Comparison of ENCODE assay signal across 11 cellular contexts in genomic region chr5:138903113-138903789, GRCh38. TPM values are rescaled to one million over a fixed set of nuclear protein-coding genes. Genes with fewer than 3 reads are reported as not detected.
DNase-seq lines count a peak whose midpoint lies in the region; ATAC-seq and TF ChIP-seq lines count a peak whose summit lies in the region.
"Had no signal": no experiment of that assay in that cellular context is flagged by ENCODE, and none has a peak within 500 bp of the region (broad histone marks: within the 10 kb centered on the region; RNA-seq: fewer than 3 reads in every experiment).

No MANE protein-coding gene starts in this region.

- H3K36me3 ChIP-seq in brain microvascular endothelial cell (replicated peaks): peaks cover 35% of the 10 kb centered on the region
- peaks cover 0 to 74% (median 16%) of the 10 kb centered on the region in 9 donors for H3K36me3 ChIP-seq in heart right ventricle
- peaks cover 0 to 78% (median 15%) of the 10 kb centered on the region in 6 donors for H3K36me3 ChIP-seq in spleen

- peak overlapping the region; percentile 32 for H3K27ac ChIP-seq in brain microvascular endothelial cell
- H3K27ac ChIP-seq in heart right ventricle: peak overlapping the region in 9 of 10 donors; percentile 1 to 78 (median 46)
- peak overlapping the region in 5 of 8 donors; percentile 21 to 65 (median 34) for H3K27ac ChIP-seq in spleen

- TF ChIP-seq POLR2A in spleen (IDR thresholded peaks at IDR 0.05): no peak

- intact Hi-C loops in heart right ventricle (cut with DNase I) (no loop called here), spleen (cut with DNase I; ENCODE audit: low total_unique reads) (no loop called here)

- peaks cover 0 to 2% of the 10 kb centered on the region in 2 donors for H3K9me3 Mint-ChIP-seq in activated T-cell treated with anti-CD3 and anti-CD28 coated beads, Interleukin-2, amount 50 U/mL, for 72 hours

- H3K4me3 Mint-ChIP-seq in activated T-cell treated with anti-CD3 and anti-CD28 coated beads, Interleukin-2, amount 50 U/mL, for 72 hours: no peak overlapping the region

- peaks cover 37% of the 10 kb centered on the region for H3K27me3 Mint-ChIP-seq in activated T-cell treated with anti-CD3 and anti-CD28 coated beads, Interleukin-2, amount 50 U/mL, for 72 hours (ENCODE audit: low read depth)

- WGBS in heart right ventricle, 2 donors: 46 to 54% methylated on average over 10 of the region's 10 CpGs
- 77 to 86% (median 83%) methylated on average over 10 of the region's 10 CpGs for WGBS in spleen, 5 donors

- peak in 7 of 8 donors; percentile 44 to 86 (median 70) for ATAC-seq in heart right ventricle
- no peak for ATAC-seq in activated T-cell treated with anti-CD3 and anti-CD28 coated beads, Interleukin-2, amount 50 U/mL, for 72 hours (replicated peaks in 1 of 2)

- peak; percentile 71 for DNase-seq in HT1080 (ENCODE audit: low read depth)
- DNase-seq in brain microvascular endothelial cell: peak; percentile 62
- DNase-seq in heart right ventricle: peak in 1 of 2 donors; percentile 28
- no peak for DNase-seq in spleen
- no peak for DNase-seq in activated T-cell treated with anti-CD3 and anti-CD28 coated beads, Interleukin-2, amount 50 U/mL, for 72 hours
- no peak for DNase-seq in KBM-7
- DNase-seq in AG08396 (ENCODE audit: low spot score): no peak
- DNase-seq: activated CD4-positive, alpha-beta T cell treated with anti-CD3 and anti-CD28 coated beads for 4 hours; dorsolateral prefrontal cortex; NCI-H774; retina had no signal

- H3K4me1 Mint-ChIP-seq in activated T-cell treated with anti-CD3 and anti-CD28 coated beads, Interleukin-2, amount 50 U/mL, for 72 hours (ENCODE audit: low read depth): peaks cover 36% of the 10 kb centered on the region

- H3K27me3 ChIP-seq in brain microvascular endothelial cell (replicated peaks) (no peaks in the 10 kb centered on the region), heart right ventricle (no peaks in the 10 kb centered on the region), spleen (replicated peaks in 1 of 7) (no peaks in the 10 kb centered on the region)
- H3K27me3 ChIP-seq: dorsolateral prefrontal cortex had no signal

- TF ChIP-seq CTCF in brain microvascular endothelial cell (IDR thresholded peaks at IDR 0.05; ENCODE audit: low read depth, low read length, missing control alignments) (no peak), heart right ventricle (IDR thresholded peaks at IDR 0.05) (no peak), spleen (IDR thresholded peaks at IDR 0.05 in 8 of 11, conservative IDR thresholded peaks at IDR 0.05 in 3 of 11) (no peak)

- H3K27ac Mint-ChIP-seq in activated T-cell treated with anti-CD3 and anti-CD28 coated beads, Interleukin-2, amount 50 U/mL, for 72 hours: no peak overlapping the region

- peaks cover 0 to 54% (median 38%) of the 10 kb centered on the region in 9 donors for H3K4me1 ChIP-seq in heart right ventricle
- peaks cover 0 to 41% (median 3%) of the 10 kb centered on the region in 6 donors for H3K4me1 ChIP-seq in spleen

- in situ Hi-C loops in brain microvascular endothelial cell (cut with HindIII; ENCODE audit: low pct_ligation_motif_present, low sequenced_read_pairs): no loop called here
- in situ Hi-C loops in KBM-7 (cut with MboI; ENCODE audit: low pct_unique_long_range_greater_than_20kb, low sequenced_read_pairs): no loop called here

- H3K36me3 Mint-ChIP-seq in activated T-cell treated with anti-CD3 and anti-CD28 coated beads, Interleukin-2, amount 50 U/mL, for 72 hours (ENCODE audit: insufficient read depth in 2 of 2): peaks cover 2 to 6% of the 10 kb centered on the region in 2 donors

- H3K4me3 ChIP-seq in brain microvascular endothelial cell (ENCODE audit: low read depth, low read length) (no peak overlapping the region), heart right ventricle (no peak overlapping the region), spleen (no peak overlapping the region)
- H3K4me3 ChIP-seq: dorsolateral prefrontal cortex had no signal

- H3K9me3 ChIP-seq in heart right ventricle (no peaks in the 10 kb centered on the region), spleen (no peaks in the 10 kb centered on the region)

RNA-seq across cellular contexts. Expression of gene LRRTM2, which starts 28.1 kb away (rescaled TPM):
- total RNA-seq in HT1080 (2014; rRNA removed; shearing (Covaris generic)): 3.7 and 4.0 TPM in 2 replicates
- 4.3 and 7.2 TPM in 2 replicates for polyA plus RNA-seq in HT1080 (2015; cell fraction: cytosol; rRNA removed)
- 4.3 and 5.6 TPM in 2 replicates for polyA plus RNA-seq in HT1080 (2015; cell fraction: nucleus; rRNA removed)
- total RNA-seq in heart right ventricle (under 1 TPM in 4 of 10 donors, not detected in 6; 0.07 to 0.49 (median 0.17) TPM), spleen (1 to 10 TPM in 5 of 7 donors, under 1 TPM in 2; 0.14 to 3.9 (median 1.3) TPM)
- polyA plus RNA-seq in heart right ventricle (under 1 TPM; 0.04 to 0.07 TPM), spleen (under 1 TPM; 0.02 to 0.13 (median 0.08) TPM)
- under 1 TPM; 0.23 to 0.29 TPM for total RNA-seq in activated T-cell treated with anti-CD3 and anti-CD28 coated beads, Interleukin-2, amount 50 U/mL, for 72 hours

Comparison
In these comparisons a context has a peak if more than half of its experiments do, and no peak if none do; other contexts are left out.
1. DNase-seq: peak in HT1080 (single experiment) and brain microvascular endothelial cell (single experiment); none in spleen (single experiment), activated T-cell treated with anti-CD3 and anti-CD28 coated beads, Interleukin-2, amount 50 U/mL, for 72 hours (0 of 2), KBM-7 (single experiment) and AG08396 (single experiment).
2. ATAC-seq: peak in heart right ventricle (7 of 8); none in activated T-cell treated with anti-CD3 and anti-CD28 coated beads, Interleukin-2, amount 50 U/mL, for 72 hours (0 of 2).
3. Peak in every context shown above with its lines, with median percentiles within 50 percentile points of each other: H3K27ac ChIP-seq.